Comparison of ENCODE assay signal across 8 cellular contexts in genomic region chr12:93440043-93440835, GRCh38. TPM values are rescaled to one million over a fixed set of nuclear protein-coding genes. Genes with fewer than 3 reads are reported as not detected.
DNase-seq lines count a peak whose midpoint lies in the region; ATAC-seq and TF ChIP-seq lines count a peak whose summit lies in the region.

No MANE protein-coding gene starts in this region.

- peaks cover 57 to 69% (median 62%) of the 10 kb centered on the region in 7 donors for H3K4me1 Mint-ChIP-seq in naive thymus-derived CD4-positive, alpha-beta T cell

- H4K20me1 ChIP-seq in BLaER1 treated with 17β-estradiol and CSF1 and Interleukin-3, amounts not matched to agents 10 nM and 100 nM = peaks cover 54 to 64% (median 63%) of the 10 kb centered on the region in 11 experiments
- H4K20me1 ChIP-seq in Karpas-422 (ENCODE audit: insufficient read depth, low read depth, low read length) = peaks cover 56% of the 10 kb centered on the region

- peaks cover 55 to 63% (median 62%) of the 10 kb centered on the region in 10 experiments for H3K4me1 ChIP-seq in BLaER1 treated with 17β-estradiol and CSF1 and Interleukin-3, amounts not matched to agents 10 nM and 100 nM
- peaks cover 67% of the 10 kb centered on the region for H3K4me1 ChIP-seq in Karpas-422 (ENCODE audit: low read length)
- peaks cover 47 to 55% of the 10 kb centered on the region in 2 donors for H3K4me1 ChIP-seq in naive thymus-derived CD4-positive, alpha-beta T cell (ENCODE audit: control insufficient read depth in 2 of 2, insufficient read depth in 2 of 2, low read length in 2 of 2)

- peak overlapping the region; percentile 96 to 100 (median 99); a peak in 21 of 22 replicates for H3K27ac ChIP-seq in BLaER1 treated with 17β-estradiol and CSF1 and Interleukin-3, amounts not matched to agents 10 nM and 100 nM
- H3K27ac ChIP-seq in Karpas-422 (ENCODE audit: low read length) (no peak overlapping the region), coronary artery (no peak overlapping the region)
- H3K27ac ChIP-seq in naive thymus-derived CD4-positive, alpha-beta T cell (ENCODE audit: low read depth, low read length) = peak overlapping the region; percentile 98

- no peaks in the 10 kb centered on the region for H3K27me3 Mint-ChIP-seq in naive thymus-derived CD4-positive, alpha-beta T cell

- H3K4me3 Mint-ChIP-seq in naive thymus-derived CD4-positive, alpha-beta T cell = peak overlapping the region; percentile 81 to 98 (median 93)

- H3K79me2 ChIP-seq in Karpas-422 (ENCODE audit: low read length) = peaks cover 62% of the 10 kb centered on the region

- DNase-seq in Karpas-422 (no peak), coronary artery (ENCODE audit: low spot score) (no peak), NCI-H524 treated with DMSO at 0.1 percent for 48 hours (lab: John Stamatoyannopoulos, UW) (no peak), hypothalamus (lab: John Stamatoyannopoulos, UW) (no peak)
- DNase-seq in naive thymus-derived CD4-positive, alpha-beta T cell = no peak

- peaks cover 0 to 2% (median 0%) of the 10 kb centered on the region in 11 donors for H3K9me3 Mint-ChIP-seq in naive thymus-derived CD4-positive, alpha-beta T cell

- TF ChIP-seq CTCF in coronary artery (IDR thresholded peaks at IDR 0.05) = no peak

- no peak for ATAC-seq in naive thymus-derived CD4-positive, alpha-beta T cell
- no peak for ATAC-seq in GM18868 (IDR thresholded peaks at IDR 0.05; ENCODE audit: unreplicated experiment)
- ATAC-seq in HG02970 (IDR thresholded peaks at IDR 0.05; ENCODE audit: low FRiP score, unreplicated experiment) = no peak

- H3K4me3 ChIP-seq in BLaER1 treated with 17β-estradiol and CSF1 and Interleukin-3, amounts not matched to agents 10 nM and 100 nM = peak overlapping the region; percentile 91 to 100 (median 97)
- peak overlapping the region; percentile 74 for H3K4me3 ChIP-seq in Karpas-422 (ENCODE audit: low read length)
- H3K4me3 ChIP-seq in coronary artery = peak overlapping the region; percentile 100
- H3K4me3 ChIP-seq in naive thymus-derived CD4-positive, alpha-beta T cell (ENCODE audit: low read length) = peak overlapping the region; percentile 66

- H3K36me3 ChIP-seq in BLaER1 treated with 17β-estradiol and CSF1 and Interleukin-3, amounts not matched to agents 10 nM and 100 nM = peaks cover 0 to 8% (median 0%) of the 10 kb centered on the region in 11 experiments; a peak in 4 of 22 replicates
- no peaks in the 10 kb centered on the region for H3K36me3 ChIP-seq in Karpas-422 (ENCODE audit: insufficient read depth, low read length)
- H3K36me3 ChIP-seq in naive thymus-derived CD4-positive, alpha-beta T cell (ENCODE audit: control insufficient read depth in 2 of 3, insufficient read depth in 3 of 3, low read length in 3 of 3) = peaks cover 0 to 7% (median 0%) of the 10 kb centered on the region in 3 experiments

- CTCF ChIA-PET in naive thymus-derived CD4-positive, alpha-beta T cell (lab: Charles Lee) = interaction anchor here (2.7 kb wide), 1 partner anchor 20 kb away, joined by 11 read pairs; no protein-coding TSS in a partner anchor

- H3K4me2 ChIP-seq in BLaER1 treated with 17β-estradiol and CSF1 and Interleukin-3, amounts not matched to agents 10 nM and 100 nM = peak overlapping the region; percentile 76 to 92 (median 86)
- peak overlapping the region; percentile 84 for H3K4me2 ChIP-seq in Karpas-422 (ENCODE audit: low read depth, low read length, poor library complexity, severe bottlenecking)

- POLR2A ChIA-PET in naive thymus-derived CD4-positive, alpha-beta T cell (lab: Charles Lee) = interaction anchor here (0.7 to 2.0 kb wide), 8 partner anchors 9 to 1143 kb away, joined by 3 to 6 read pairs (median 4); partner anchors contain the start of gene MRPL42

- no peaks in the 10 kb centered on the region for H3K9me2 ChIP-seq in Karpas-422 (replicated peaks; ENCODE audit: insufficient read depth, low read length)

- no peak overlapping the region for H2AFZ ChIP-seq in Karpas-422 (ENCODE audit: low read length)

- no peaks in the 10 kb centered on the region for H3K9me3 ChIP-seq in BLaER1 treated with 17β-estradiol and CSF1 and Interleukin-3, amounts not matched to agents 10 nM and 100 nM (replicated peaks in 1 of 11)
- H3K9me3 ChIP-seq in Karpas-422 (ENCODE audit: low read length) = no peaks in the 10 kb centered on the region
- no peaks in the 10 kb centered on the region for H3K9me3 ChIP-seq in naive thymus-derived CD4-positive, alpha-beta T cell (ENCODE audit: control insufficient read depth in 2 of 3, low read length in 3 of 3)

- peak overlapping the region; percentile 87 to 96 (median 93) for H3K27ac Mint-ChIP-seq in naive thymus-derived CD4-positive, alpha-beta T cell

- intact Hi-C loops in naive thymus-derived CD4-positive, alpha-beta T cell (cut with micrococcal nuclease) = loop anchor here (2.0 to 10.0 kb wide), 6 partner anchors 663 to 1777 kb away; partner anchors contain the start of genes BTG1 (in 1 of the 2), FGD6 (in 1 of the 2) and VEZT (in 1 of the 2)

- H3K27me3 ChIP-seq in BLaER1 treated with 17β-estradiol and CSF1 and Interleukin-3, amounts not matched to agents 10 nM and 100 nM = no peaks in the 10 kb centered on the region
- H3K27me3 ChIP-seq in Karpas-422 (ENCODE audit: low read length) = no peaks in the 10 kb centered on the region; the same call in 1 of the 2 replicates
- no peaks in the 10 kb centered on the region for H3K27me3 ChIP-seq in naive thymus-derived CD4-positive, alpha-beta T cell (ENCODE audit: control insufficient read depth in 2 of 2, insufficient read depth in 2 of 2, low read length in 2 of 2)

- H3K9ac ChIP-seq in BLaER1 treated with 17β-estradiol and CSF1 and Interleukin-3, amounts not matched to agents 10 nM and 100 nM = peak overlapping the region; percentile 95 to 100 (median 99)
- H3K9ac ChIP-seq in Karpas-422 (ENCODE audit: low read length) = peak overlapping the region; percentile 92

- H3K36me3 Mint-ChIP-seq in naive thymus-derived CD4-positive, alpha-beta T cell = peaks cover 0 to 1% (median 0%) of the 10 kb centered on the region in 5 donors

RNA-seq across cellular contexts. Expression of gene UBE2N, which starts 1.5 kb away (rescaled TPM):
- total RNA-seq in Karpas-422 (2014; rRNA removed; shearing (Covaris generic); ENCODE audit: low replicate concordance) = 100 and 124 TPM in 2 replicates
- 100 to 1,000 TPM in 1 of 5 experiments, 10 to 100 TPM in 4; 76.6 to 180 (median 77.5) TPM for total RNA-seq in naive thymus-derived CD4-positive, alpha-beta T cell
- 100 to 1,000 TPM; 109 to 170 TPM for polyA plus RNA-seq in naive thymus-derived CD4-positive, alpha-beta T cell

RNA-seq across cellular contexts. Expression of gene MRPL42, which starts 27.1 kb away (rescaled TPM):
- total RNA-seq in Karpas-422 (2014; rRNA removed; shearing (Covaris generic); ENCODE audit: low replicate concordance) = 39.2 and 131 TPM in 2 replicates
- total RNA-seq in naive thymus-derived CD4-positive, alpha-beta T cell = 10 to 100 TPM; 30.1 to 65.8 (median 45.6) TPM
- 10 to 100 TPM; 67.8 to 75.4 TPM for polyA plus RNA-seq in naive thymus-derived CD4-positive, alpha-beta T cell

Comparison
In these comparisons a context has a peak if more than half of its experiments do, and no peak if none do; other contexts are left out.
1. H3K27ac ChIP-seq: peak in BLaER1 treated with 17β-estradiol and CSF1 and Interleukin-3, amounts not matched to agents 10 nM and 100 nM (11 of 11) and naive thymus-derived CD4-positive, alpha-beta T cell (single experiment); none in Karpas-422 (single experiment) and coronary artery (0 of 2).
2. Peak in every context shown above with its lines, with median percentiles within 50 percentile points of each other: H3K4me3 ChIP-seq.